Comparison of ENCODE assay signal across 8 cellular contexts in genomic region chr1:204411451-204412245, GRCh38.
DNase-seq lines count a peak whose midpoint lies in the region; ATAC-seq lines count a peak whose summit lies in the region.

PPP1R15B (minus strand) TSS chr1:204411817; CDS start chr1:204411411, 406 bp downstream.

- no peaks in the 10 kb centered on the region for H3K9me3 Mint-ChIP-seq in central memory CD8-positive, alpha-beta T cell

- peaks cover 29% of the 10 kb centered on the region for H3K4me1 Mint-ChIP-seq in central memory CD8-positive, alpha-beta T cell

- peak within 1 kb of the TSS; percentile 90 for H3K4me3 Mint-ChIP-seq in central memory CD8-positive, alpha-beta T cell

- H3K27me3 Mint-ChIP-seq in central memory CD8-positive, alpha-beta T cell = no peaks in the 10 kb centered on the region

- ATAC-seq in GM19023 (IDR thresholded peaks at IDR 0.05; ENCODE audit: unreplicated experiment) (peak; percentile 89), HG03280 (IDR thresholded peaks at IDR 0.05; ENCODE audit: unreplicated experiment) (peak; percentile 93)
- peak; percentile 89 for ATAC-seq in central memory CD8-positive, alpha-beta T cell (replicated peaks; ENCODE audit: extremely low read depth, poor library complexity, severe bottlenecking)

- peak; percentile 98 for DNase-seq in AG08396 (ENCODE audit: low spot score)
- peak; percentile 98 to 100 for DNase-seq in NCI-H446 (lab: John Stamatoyannopoulos, UW)
- DNase-seq in activated CD4-positive, CD25-positive, alpha-beta regulatory T cell treated with anti-CD3 and anti-CD28 coated beads, Interleukin-2, amount 50 U/mL, for 16 hours (ENCODE audit: low read depth, low spot score) = peak; percentile 96
- DNase-seq in central memory CD8-positive, alpha-beta T cell (ENCODE audit: low spot score in 2 of 2) = peak; percentile 96 to 98
- peak; percentile 99 for DNase-seq in iris pigment epithelial cell (ENCODE audit: low read depth)
- DNase-seq in stimulated activated CD4-positive, alpha-beta T cell treated with anti-CD3 and anti-CD28 coated beads, Interleukin-12 subunit alpha, Interleukin-12 subunit beta, amount 100 ng/mL, for 4 hours = peak; percentile 93

- H3K27ac Mint-ChIP-seq in central memory CD8-positive, alpha-beta T cell (ENCODE audit: low read depth) = peak within 1 kb of the TSS; percentile 99

- H3K36me3 Mint-ChIP-seq in central memory CD8-positive, alpha-beta T cell (ENCODE audit: insufficient read depth) = peaks cover 29% of the 10 kb centered on the region

Comparison
In these comparisons a context has a peak if more than half of its experiments do, and no peak if none do; other contexts are left out.
1. Peak in every context shown above with its lines: DNase-seq and ATAC-seq.